11 cellular contexts compared by ENCODE assay signal in genomic region chr10:15461353-15462108, GRCh38.
DNase-seq lines count a peak whose midpoint lies in the region; ATAC-seq and TF ChIP-seq lines count a peak whose summit lies in the region.
"Had no signal": no experiment of that assay in that cellular context is flagged by ENCODE, and none has a peak within 500 bp of the region (broad histone marks: within the 10 kb centered on the region; RNA-seq: fewer than 3 reads in every experiment).

No MANE protein-coding gene starts in this region.

- no peaks in the 10 kb centered on the region for H3K36me3 ChIP-seq in ascending aorta

- peaks cover 0 to 10% of the 10 kb centered on the region in 2 donors for H3K4me1 ChIP-seq in ascending aorta

- ATAC-seq in Right ventricle myocardium superior (ENCODE audit: poor library complexity) = peak; percentile 53
- no peak for ATAC-seq in GM21529 (IDR thresholded peaks at IDR 0.05; ENCODE audit: unreplicated experiment)
- ATAC-seq: natural killer cell had no signal

- H3K27ac ChIP-seq in ascending aorta = peak overlapping the region; percentile 63 to 76

- intact Hi-C loops in Right ventricle myocardium superior (cut with DNase I) = no loop called here
- intact Hi-C loops in cardiac septum (cut with DNase I) = no loop called here
- intact Hi-C loops in ascending aorta (cut with DNase I) = no loop called here

- DNase-seq in Right ventricle myocardium superior = peak; percentile 43
- no peak for DNase-seq in cardiac septum (ENCODE audit: low spot score)
- DNase-seq in ascending aorta (ENCODE audit: low spot score in 2 of 2) = peak in 1 of 2 donors; percentile 71
- peak; percentile 18 for DNase-seq in inferior parietal cortex (ENCODE audit: extremely low spot score)
- DNase-seq in cortex of kidney (lab: John Stamatoyannopoulos, UW) = no peak
- DNase-seq in NCI-H510A treated with DMSO at 0.1 percent for 48 hours (lab: John Stamatoyannopoulos, UW) = no peak
- no peak for DNase-seq in NCI-H526 treated with DMSO at 0.1 percent for 48 hours (lab: John Stamatoyannopoulos, UW)
- DNase-seq: cerebellar nuclear complex, GOT3, natural killer cell had no signal

- H3K4me3 ChIP-seq in ascending aorta = no peak overlapping the region

- H3K9me3 ChIP-seq in ascending aorta = no peaks in the 10 kb centered on the region

- H3K27me3 ChIP-seq in ascending aorta = no peaks in the 10 kb centered on the region

- peak in 1 of 3 experiments; percentile 37 for TF ChIP-seq CTCF in ascending aorta (IDR thresholded peaks at IDR 0.05)

Comparison
In these comparisons a context has a peak if more than half of its experiments do, and no peak if none do; other contexts are left out.
1. DNase-seq: peak in Right ventricle myocardium superior (single experiment) and inferior parietal cortex (single experiment); none in cardiac septum (single experiment), cortex of kidney (single experiment), NCI-H510A treated with DMSO at 0.1 percent for 48 hours (single experiment) and NCI-H526 treated with DMSO at 0.1 percent for 48 hours (single experiment).